ENCODE assay signal across 20 cellular contexts in the genomic region with DNA sequence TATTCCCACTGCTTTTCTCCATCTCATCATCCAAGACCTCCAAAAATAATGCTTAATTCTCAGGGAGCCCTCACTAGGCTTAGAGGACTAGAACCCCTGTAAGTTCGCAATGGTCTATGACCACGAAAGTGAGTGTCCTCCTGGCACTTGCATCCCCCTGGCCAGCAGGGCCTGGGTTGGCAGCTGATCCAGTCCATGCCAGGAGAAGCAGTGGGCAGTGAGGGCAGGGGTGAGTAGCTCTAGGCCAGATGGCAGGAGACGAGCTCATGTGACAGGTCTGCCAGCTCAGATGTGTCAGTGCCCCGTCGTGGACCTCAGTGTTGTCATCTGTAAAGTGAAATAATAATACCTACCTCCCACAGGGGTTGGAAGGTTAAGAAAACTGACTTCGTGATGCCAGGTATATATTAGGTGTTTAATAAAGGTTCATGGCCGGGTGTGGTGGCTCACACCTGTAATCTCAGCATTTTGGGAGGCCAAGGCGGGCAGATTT. TPM values are rescaled to one million over a fixed set of nuclear protein-coding genes. Genes with fewer than 3 reads are reported as not detected.
"Had no signal": no experiment of that assay in that cellular context is flagged by ENCODE, and none has a peak within 500 bp of the region (broad histone marks: within the 10 kb centered on the region; RNA-seq: fewer than 3 reads in every experiment).

No MANE protein-coding gene starts in this region.

- H3K4me3 ChIP-seq: coronary artery, heart left ventricle, mucosa of descending colon, right atrium auricular region, uterus had no signal

- H3K4me1 ChIP-seq: heart left ventricle, right atrium auricular region, uterus had no signal

- H3K4me1 Mint-ChIP-seq: nephron had no signal

- H3K36me3 Mint-ChIP-seq: type B pancreatic cell had no signal

- H3K27ac Mint-ChIP-seq: nephron, type B pancreatic cell had no signal

- H3K27me3 ChIP-seq: right atrium auricular region, uterus had no signal

- H3K27ac ChIP-seq: coronary artery, heart left ventricle, right atrium auricular region, uterus had no signal

- H3K36me3 ChIP-seq: heart left ventricle, right atrium auricular region, uterus had no signal

- DNase-seq: effector CD8-positive, alpha-beta T cell; heart left ventricle; hypothalamus; islet precursor cell; mammary epithelial cell; mucosa of descending colon; small intestine; stimulated activated CD4-positive, alpha-beta T cell treated with anti-CD3 and anti-CD28 coated beads, Interleukin-12 subunit alpha, Interleukin-12 subunit beta, amount 100 ng/mL, for 4 hours; stimulated activated naive CD4-positive, alpha-beta T cell; uterus had no signal

- H3K9me3 ChIP-seq: mucosa of descending colon, right atrium auricular region, uterus had no signal

- H3K4me3 Mint-ChIP-seq: nephron, type B pancreatic cell had no signal

RNA-seq across cellular contexts. Expression of a gene that starts 11.1 kb away (rescaled TPM):
- total RNA-seq: chondrocyte, frontal cortex, glomerular endothelial cell had no signal
- polyA plus RNA-seq: mammary epithelial cell had no signal

RNA-seq across cellular contexts. Expression of a gene that starts 18.4 kb away (rescaled TPM):
- total RNA-seq: frontal cortex, glomerular endothelial cell, left lobe of liver had no signal
- polyA plus RNA-seq: mammary epithelial cell had no signal

RNA-seq across cellular contexts. Expression of a gene that starts 36.8 kb away (rescaled TPM):
- total RNA-seq: chondrocyte, dermis microvascular lymphatic vessel endothelial cell, fibroblast of lung, frontal cortex, glomerular endothelial cell, mammary epithelial cell, right atrium auricular region had no signal
- polyA plus RNA-seq: fibroblast of lung, mammary epithelial cell, small intestine had no signal
